ENCODE assay signal across 9 cellular contexts in the genomic region with DNA sequence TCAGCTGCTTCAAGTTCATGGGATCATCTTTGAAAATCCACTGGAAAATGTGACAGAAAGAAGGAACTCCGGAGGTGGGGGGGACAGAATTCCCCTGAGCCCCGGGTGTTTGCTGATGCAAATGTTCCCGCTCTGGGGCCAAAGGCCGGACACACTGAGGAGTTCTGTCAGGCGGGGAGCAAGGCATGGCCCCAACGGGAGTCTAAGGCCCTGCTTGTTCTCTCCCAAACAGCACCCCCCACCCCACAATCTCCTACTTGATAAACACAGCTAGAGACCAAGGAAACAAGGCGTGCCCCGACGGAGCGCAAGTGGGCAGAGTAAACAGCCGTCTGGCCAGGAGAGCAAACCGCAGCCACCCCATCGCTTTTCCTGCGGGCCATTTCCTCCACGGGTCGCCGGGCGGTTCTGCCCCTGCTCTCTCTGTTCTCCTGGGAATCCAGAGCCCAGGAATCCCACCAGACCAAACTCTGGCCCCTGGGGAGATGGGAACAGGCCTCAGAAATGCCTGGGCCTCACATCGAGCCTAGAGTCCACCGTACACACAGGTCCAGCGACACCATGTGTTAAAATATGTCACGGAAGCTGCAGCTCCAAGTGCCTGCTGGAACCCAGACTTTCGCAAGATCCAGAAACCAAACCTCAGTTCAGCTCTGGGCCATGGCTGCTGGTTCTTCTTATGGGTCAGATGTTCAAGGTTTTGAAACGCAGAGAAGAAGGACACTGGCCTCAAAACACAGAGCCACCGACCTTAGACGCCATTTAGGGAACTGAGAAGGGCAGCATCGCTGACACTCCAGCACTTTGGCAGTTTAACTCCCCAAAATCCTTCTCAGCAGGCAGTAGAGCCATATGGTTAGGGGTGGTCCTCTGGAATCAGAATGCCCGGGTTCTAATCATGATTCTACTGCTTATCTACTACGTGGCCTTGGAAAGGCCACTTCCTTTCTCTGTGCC.
DNase-seq lines count a peak whose midpoint lies in the region; ATAC-seq and TF ChIP-seq lines count a peak whose summit lies in the region.
"Had no signal": no experiment of that assay in that cellular context is flagged by ENCODE, and none has a peak within 500 bp of the region (broad histone marks: within the 10 kb centered on the region; RNA-seq: fewer than 3 reads in every experiment).

No MANE protein-coding gene starts in this region.

- no peaks in the 10 kb centered on the region for H3K27me3 Mint-ChIP-seq in activated T-helper 1 cell treated with anti-CD3 and anti-CD28 coated beads, Interleukin-12 subunit alpha, Interleukin-12 subunit beta, Interleukin-2, Interleukin-4 antibody, amounts not matched to agents 30 ng/mL and 10 ng/mL and 1 ng/mL, durations not matched to agents 14 hours and 24 hours and 36 hours (ENCODE audit: insufficient read depth)

- no peak for DNase-seq in GM12864 (ENCODE audit: low read depth)
- no peak for DNase-seq in activated T-helper 1 cell treated with anti-CD3 and anti-CD28 coated beads, Interleukin-12 subunit alpha, Interleukin-12 subunit beta, Interleukin-2, Interleukin-4 antibody, amounts not matched to agents 30 ng/mL and 10 ng/mL and 1 ng/mL, durations not matched to agents 14 hours and 24 hours and 36 hours (ENCODE audit: low spot score)
- no peak for DNase-seq in left ventricle myocardium superior
- no peak for DNase-seq in DMS53 treated with DMSO at 0.1 percent for 48 hours (lab: John Stamatoyannopoulos, UW; ENCODE audit: unreplicated experiment)
- DNase-seq in HuH-7 (ENCODE audit: low spot score): no peak
- DNase-seq: mammary epithelial cell had no signal

- H3K4me3 ChIP-seq in GM12864 (ENCODE audit: low read depth, low read length) (no peak overlapping the region), skeletal muscle tissue (ENCODE audit: low read length in 3 of 3) (peak overlapping the region in 1 of 3 donors; percentile 22)

- no peaks in the 10 kb centered on the region for H3K9me3 Mint-ChIP-seq in activated T-helper 1 cell treated with anti-CD3 and anti-CD28 coated beads, Interleukin-12 subunit alpha, Interleukin-12 subunit beta, Interleukin-2, Interleukin-4 antibody, amounts not matched to agents 30 ng/mL and 10 ng/mL and 1 ng/mL, durations not matched to agents 14 hours and 24 hours and 36 hours

- peaks cover 0 to 3% (median 2%) of the 10 kb centered on the region in 3 donors for H3K36me3 ChIP-seq in skeletal muscle tissue (ENCODE audit: control insufficient read depth in 3 of 3, insufficient read depth in 3 of 3, low read length in 3 of 3)

- peaks cover 28 to 58% (median 53%) of the 10 kb centered on the region in 3 donors for H3K4me1 ChIP-seq in skeletal muscle tissue (ENCODE audit: control insufficient read depth in 3 of 3, insufficient read depth in 3 of 3, low read length in 3 of 3)

- intact Hi-C loops in activated T-helper 1 cell treated with anti-CD3 and anti-CD28 coated beads, Interleukin-12 subunit alpha, Interleukin-12 subunit beta, Interleukin-2, Interleukin-4 antibody, amounts not matched to agents 30 ng/mL and 10 ng/mL and 1 ng/mL, durations not matched to agents 14 hours and 24 hours and 36 hours (cut with micrococcal nuclease): no loop called here
- intact Hi-C loops in left ventricle myocardium superior (cut with micrococcal nuclease): no loop called here

- peak; percentile 40 for ATAC-seq in left ventricle myocardium superior
- ATAC-seq in GM21390 (IDR thresholded peaks at IDR 0.05; ENCODE audit: unreplicated experiment): no peak
- ATAC-seq in HG03045 (IDR thresholded peaks at IDR 0.05; ENCODE audit: unreplicated experiment): no peak

- H3K9ac ChIP-seq in skeletal muscle tissue (ENCODE audit: low read depth in 1 of 3, low read length in 3 of 3): peak overlapping the region in 1 of 3 donors; percentile 68

- peaks cover 40% of the 10 kb centered on the region for H3K36me3 Mint-ChIP-seq in activated T-helper 1 cell treated with anti-CD3 and anti-CD28 coated beads, Interleukin-12 subunit alpha, Interleukin-12 subunit beta, Interleukin-2, Interleukin-4 antibody, amounts not matched to agents 30 ng/mL and 10 ng/mL and 1 ng/mL, durations not matched to agents 14 hours and 24 hours and 36 hours (ENCODE audit: low read depth)

- peak overlapping the region; percentile 6 for H3K27ac Mint-ChIP-seq in activated T-helper 1 cell treated with anti-CD3 and anti-CD28 coated beads, Interleukin-12 subunit alpha, Interleukin-12 subunit beta, Interleukin-2, Interleukin-4 antibody, amounts not matched to agents 30 ng/mL and 10 ng/mL and 1 ng/mL, durations not matched to agents 14 hours and 24 hours and 36 hours

- peaks cover 44% of the 10 kb centered on the region for H3K4me1 Mint-ChIP-seq in activated T-helper 1 cell treated with anti-CD3 and anti-CD28 coated beads, Interleukin-12 subunit alpha, Interleukin-12 subunit beta, Interleukin-2, Interleukin-4 antibody, amounts not matched to agents 30 ng/mL and 10 ng/mL and 1 ng/mL, durations not matched to agents 14 hours and 24 hours and 36 hours (ENCODE audit: low read depth)

- TF ChIP-seq CTCF in GM12864 (IDR thresholded peaks at IDR 0.05; ENCODE audit: low read depth, low read length, missing control alignments): peak; percentile 8

- peaks cover 0 to 2% (median 0%) of the 10 kb centered on the region in 3 donors for H3K9me3 ChIP-seq in skeletal muscle tissue (ENCODE audit: control insufficient read depth in 3 of 3, low read length in 3 of 3)

- no peaks in the 10 kb centered on the region for H3K27me3 ChIP-seq in skeletal muscle tissue (ENCODE audit: control insufficient read depth in 3 of 3, insufficient read depth in 3 of 3, low read length in 3 of 3)

- peak overlapping the region; percentile 70 for H3K27ac ChIP-seq in skeletal muscle tissue (ENCODE audit: low read depth, low read length)

- H3K4me3 Mint-ChIP-seq in activated T-helper 1 cell treated with anti-CD3 and anti-CD28 coated beads, Interleukin-12 subunit alpha, Interleukin-12 subunit beta, Interleukin-2, Interleukin-4 antibody, amounts not matched to agents 30 ng/mL and 10 ng/mL and 1 ng/mL, durations not matched to agents 14 hours and 24 hours and 36 hours: no peak overlapping the region
